In the genomic region with DNA sequence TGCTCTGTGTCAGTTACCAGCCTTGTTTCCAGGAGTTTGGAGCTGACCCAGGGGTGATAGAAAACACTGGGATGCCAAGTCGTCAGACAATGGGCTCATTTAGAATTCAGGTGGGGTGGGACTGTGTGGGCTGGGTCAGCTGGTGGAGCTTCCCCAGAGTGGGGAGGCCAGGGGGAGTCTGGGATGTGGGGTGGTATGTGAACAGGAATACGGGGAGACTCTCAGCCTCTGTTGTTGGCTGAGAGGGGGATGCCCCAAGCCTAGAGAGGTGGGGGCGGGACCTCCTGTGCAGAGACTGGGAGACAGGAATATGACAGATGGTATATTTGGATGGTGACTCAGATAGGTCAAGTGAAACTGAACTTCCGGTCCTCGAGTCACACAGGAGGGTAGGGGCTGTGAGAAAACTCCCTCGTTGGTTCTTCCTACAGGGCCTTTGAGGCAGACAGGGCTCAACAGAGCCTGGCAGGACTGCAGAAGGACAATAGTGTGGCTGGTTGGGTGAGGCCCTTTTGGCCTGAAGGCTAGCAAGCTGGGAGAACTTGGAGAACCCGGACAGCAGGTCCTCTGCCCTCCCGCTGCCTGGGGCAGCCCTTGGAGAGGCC, we compare ENCODE assay signal across 1 cellular context.
TF ChIP-seq lines count a peak whose summit lies in the region.

No MANE protein-coding gene starts in this region.

TF ChIP-seq in HepG2, 621 proteins besides CTCF, POLR2A, EP300 and RAD21 (continued from another document and continues in another):
- TF ChIP-seq, protein P1, sequence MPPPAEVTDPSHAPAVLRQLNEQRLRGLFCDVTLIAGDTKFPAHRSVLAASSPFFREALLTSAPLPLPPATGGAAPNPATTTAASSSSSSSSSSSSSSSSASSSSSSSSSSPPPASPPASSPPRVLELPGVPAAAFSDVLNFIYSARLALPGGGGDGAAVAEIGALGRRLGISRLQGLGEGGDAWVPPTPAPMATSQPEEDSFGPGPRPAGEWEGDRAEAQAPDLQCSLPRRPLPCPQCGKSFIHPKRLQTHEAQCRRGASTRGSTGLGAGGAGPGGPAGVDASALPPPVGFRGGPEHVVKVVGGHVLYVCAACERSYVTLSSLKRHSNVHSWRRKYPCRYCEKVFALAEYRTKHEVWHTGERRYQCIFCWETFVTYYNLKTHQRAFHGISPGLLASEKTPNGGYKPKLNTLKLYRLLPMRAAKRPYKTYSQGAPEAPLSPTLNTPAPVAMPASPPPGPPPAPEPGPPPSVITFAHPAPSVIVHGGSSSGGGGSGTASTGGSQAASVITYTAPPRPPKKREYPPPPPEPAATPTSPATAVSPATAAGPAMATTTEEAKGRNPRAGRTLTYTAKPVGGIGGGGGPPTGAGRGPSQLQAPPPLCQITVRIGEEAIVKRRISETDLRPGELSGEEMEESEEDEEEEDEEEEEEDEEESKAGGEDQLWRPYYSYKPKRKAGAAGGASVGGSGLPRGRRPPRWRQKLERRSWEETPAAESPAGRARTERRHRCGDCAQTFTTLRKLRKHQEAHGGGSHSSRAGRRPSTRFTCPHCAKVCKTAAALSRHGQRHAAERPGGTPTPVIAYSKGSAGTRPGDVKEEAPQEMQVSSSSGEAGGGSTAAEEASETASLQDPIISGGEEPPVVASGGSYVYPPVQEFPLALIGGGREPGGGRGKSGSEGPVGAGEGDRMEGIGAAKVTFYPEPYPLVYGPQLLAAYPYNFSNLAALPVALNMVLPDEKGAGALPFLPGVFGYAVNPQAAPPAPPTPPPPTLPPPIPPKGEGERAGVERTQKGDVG (CRISPR knock-in tag; IDR thresholded peaks at IDR 0.05; ENCODE audit: borderline replicate concordance), result no peak
- TF ChIP-seq, protein P2, sequence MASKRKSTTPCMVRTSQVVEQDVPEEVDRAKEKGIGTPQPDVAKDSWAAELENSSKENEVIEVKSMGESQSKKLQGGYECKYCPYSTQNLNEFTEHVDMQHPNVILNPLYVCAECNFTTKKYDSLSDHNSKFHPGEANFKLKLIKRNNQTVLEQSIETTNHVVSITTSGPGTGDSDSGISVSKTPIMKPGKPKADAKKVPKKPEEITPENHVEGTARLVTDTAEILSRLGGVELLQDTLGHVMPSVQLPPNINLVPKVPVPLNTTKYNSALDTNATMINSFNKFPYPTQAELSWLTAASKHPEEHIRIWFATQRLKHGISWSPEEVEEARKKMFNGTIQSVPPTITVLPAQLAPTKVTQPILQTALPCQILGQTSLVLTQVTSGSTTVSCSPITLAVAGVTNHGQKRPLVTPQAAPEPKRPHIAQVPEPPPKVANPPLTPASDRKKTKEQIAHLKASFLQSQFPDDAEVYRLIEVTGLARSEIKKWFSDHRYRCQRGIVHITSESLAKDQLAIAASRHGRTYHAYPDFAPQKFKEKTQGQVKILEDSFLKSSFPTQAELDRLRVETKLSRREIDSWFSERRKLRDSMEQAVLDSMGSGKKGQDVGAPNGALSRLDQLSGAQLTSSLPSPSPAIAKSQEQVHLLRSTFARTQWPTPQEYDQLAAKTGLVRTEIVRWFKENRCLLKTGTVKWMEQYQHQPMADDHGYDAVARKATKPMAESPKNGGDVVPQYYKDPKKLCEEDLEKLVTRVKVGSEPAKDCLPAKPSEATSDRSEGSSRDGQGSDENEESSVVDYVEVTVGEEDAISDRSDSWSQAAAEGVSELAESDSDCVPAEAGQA (IDR thresholded peaks at IDR 0.05; ENCODE audit: low read depth), result no peak
- TF ChIP-seq, protein P2 (CRISPR knock-in tag; IDR thresholded peaks at IDR 0.05; ENCODE audit: borderline replicate concordance), result no peak
- TF ChIP-seq, protein P3, sequence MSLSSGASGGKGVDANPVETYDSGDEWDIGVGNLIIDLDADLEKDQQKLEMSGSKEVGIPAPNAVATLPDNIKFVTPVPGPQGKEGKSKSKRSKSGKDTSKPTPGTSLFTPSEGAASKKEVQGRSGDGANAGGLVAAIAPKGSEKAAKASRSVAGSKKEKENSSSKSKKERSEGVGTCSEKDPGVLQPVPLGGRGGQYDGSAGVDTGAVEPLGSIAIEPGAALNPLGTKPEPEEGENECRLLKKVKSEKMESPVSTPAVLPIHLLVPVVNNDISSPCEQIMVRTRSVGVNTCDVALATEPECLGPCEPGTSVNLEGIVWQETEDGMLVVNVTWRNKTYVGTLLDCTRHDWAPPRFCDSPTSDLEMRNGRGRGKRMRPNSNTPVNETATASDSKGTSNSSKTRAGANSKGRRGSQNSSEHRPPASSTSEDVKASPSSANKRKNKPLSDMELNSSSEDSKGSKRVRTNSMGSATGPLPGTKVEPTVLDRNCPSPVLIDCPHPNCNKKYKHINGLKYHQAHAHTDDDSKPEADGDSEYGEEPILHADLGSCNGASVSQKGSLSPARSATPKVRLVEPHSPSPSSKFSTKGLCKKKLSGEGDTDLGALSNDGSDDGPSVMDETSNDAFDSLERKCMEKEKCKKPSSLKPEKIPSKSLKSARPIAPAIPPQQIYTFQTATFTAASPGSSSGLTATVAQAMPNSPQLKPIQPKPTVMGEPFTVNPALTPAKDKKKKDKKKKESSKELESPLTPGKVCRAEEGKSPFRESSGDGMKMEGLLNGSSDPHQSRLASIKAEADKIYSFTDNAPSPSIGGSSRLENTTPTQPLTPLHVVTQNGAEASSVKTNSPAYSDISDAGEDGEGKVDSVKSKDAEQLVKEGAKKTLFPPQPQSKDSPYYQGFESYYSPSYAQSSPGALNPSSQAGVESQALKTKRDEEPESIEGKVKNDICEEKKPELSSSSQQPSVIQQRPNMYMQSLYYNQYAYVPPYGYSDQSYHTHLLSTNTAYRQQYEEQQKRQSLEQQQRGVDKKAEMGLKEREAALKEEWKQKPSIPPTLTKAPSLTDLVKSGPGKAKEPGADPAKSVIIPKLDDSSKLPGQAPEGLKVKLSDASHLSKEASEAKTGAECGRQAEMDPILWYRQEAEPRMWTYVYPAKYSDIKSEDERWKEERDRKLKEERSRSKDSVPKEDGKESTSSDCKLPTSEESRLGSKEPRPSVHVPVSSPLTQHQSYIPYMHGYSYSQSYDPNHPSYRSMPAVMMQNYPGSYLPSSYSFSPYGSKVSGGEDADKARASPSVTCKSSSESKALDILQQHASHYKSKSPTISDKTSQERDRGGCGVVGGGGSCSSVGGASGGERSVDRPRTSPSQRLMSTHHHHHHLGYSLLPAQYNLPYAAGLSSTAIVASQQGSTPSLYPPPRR (CRISPR knock-in tag; IDR thresholded peaks at IDR 0.05; ENCODE audit: borderline replicate concordance), result no peak
- TF ChIP-seq, protein P4, sequence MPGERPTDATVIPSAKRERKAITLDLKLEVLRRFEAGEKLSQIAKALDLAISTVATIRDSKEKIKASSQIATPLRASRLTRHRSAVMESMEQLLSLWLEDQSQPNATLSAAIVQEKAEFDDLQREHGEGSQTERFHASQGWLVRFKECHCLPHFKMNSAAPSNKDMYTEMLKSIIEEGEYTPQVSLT (CRISPR knock-in tag; IDR thresholded peaks at IDR 0.05; ENCODE audit: borderline replicate concordance, low read depth), result no peak
- TF ChIP-seq RBM39 (IDR thresholded peaks at IDR 0.05; ENCODE audit: low read depth, low read length, poor library complexity, severe bottlenecking) (no peak), XBP1 (CRISPR knock-in tag; IDR thresholded peaks at IDR 0.05) (no peak), ZFP82 (CRISPR knock-in tag; IDR thresholded peaks at IDR 0.05; ENCODE audit: borderline replicate concordance) (no peak), HOXD1 (CRISPR knock-in tag; IDR thresholded peaks at IDR 0.05) (no peak; the same call in 1 of the 2 replicates), SYNCRIP (IDR thresholded peaks at IDR 0.05; ENCODE audit: insufficient read depth, low read depth, low read length) (no peak), ZNF501 (CRISPR knock-in tag; IDR thresholded peaks at IDR 0.05) (peak; percentile 64; the same call in 1 of the 2 replicates), XRCC5 (optimal IDR thresholded peaks at IDR 0.05; ENCODE audit: low read length) (peak; percentile 68), CCDC6 (CRISPR knock-in tag; IDR thresholded peaks at IDR 0.05) (no peak), ZSCAN9 (CRISPR knock-in tag; IDR thresholded peaks at IDR 0.05; ENCODE audit: borderline replicate concordance) (0 out of 2 replicates have a peak, but pooled peaks have one; percentile 40), NFYB (CRISPR knock-in tag; IDR thresholded peaks at IDR 0.05) (no peak), KLF13 (CRISPR knock-in tag; IDR thresholded peaks at IDR 0.05) (no peak), ZBTB21 (CRISPR knock-in tag; IDR thresholded peaks at IDR 0.05) (0 out of 2 replicates have a peak, but pooled peaks have one; percentile 42), ZNF547 (CRISPR knock-in tag; IDR thresholded peaks at IDR 0.05) (no peak), ZNF468 (CRISPR knock-in tag; IDR thresholded peaks at IDR 0.05) (no peak), PHF5A (CRISPR knock-in tag; IDR thresholded peaks at IDR 0.05; ENCODE audit: low read depth, unreplicated experiment) (no peak), ZNF672 (CRISPR knock-in tag; IDR thresholded peaks at IDR 0.05) (no peak)
- TF ChIP-seq, protein P5, sequence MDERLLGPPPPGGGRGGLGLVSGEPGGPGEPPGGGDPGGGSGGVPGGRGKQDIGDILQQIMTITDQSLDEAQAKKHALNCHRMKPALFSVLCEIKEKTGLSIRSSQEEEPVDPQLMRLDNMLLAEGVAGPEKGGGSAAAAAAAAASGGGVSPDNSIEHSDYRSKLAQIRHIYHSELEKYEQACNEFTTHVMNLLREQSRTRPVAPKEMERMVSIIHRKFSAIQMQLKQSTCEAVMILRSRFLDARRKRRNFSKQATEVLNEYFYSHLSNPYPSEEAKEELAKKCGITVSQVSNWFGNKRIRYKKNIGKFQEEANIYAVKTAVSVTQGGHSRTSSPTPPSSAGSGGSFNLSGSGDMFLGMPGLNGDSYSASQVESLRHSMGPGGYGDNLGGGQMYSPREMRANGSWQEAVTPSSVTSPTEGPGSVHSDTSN (CRISPR knock-in tag; IDR thresholded peaks at IDR 0.05), result peak; percentile 49
- TF ChIP-seq, protein P6, sequence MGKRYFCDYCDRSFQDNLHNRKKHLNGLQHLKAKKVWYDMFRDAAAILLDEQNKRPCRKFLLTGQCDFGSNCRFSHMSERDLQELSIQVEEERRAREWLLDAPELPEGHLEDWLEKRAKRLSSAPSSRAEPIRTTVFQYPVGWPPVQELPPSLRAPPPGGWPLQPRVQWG (CRISPR knock-in tag; IDR thresholded peaks at IDR 0.05; ENCODE audit: borderline replicate concordance, low read depth), result no peak
- TF ChIP-seq, protein P7, sequence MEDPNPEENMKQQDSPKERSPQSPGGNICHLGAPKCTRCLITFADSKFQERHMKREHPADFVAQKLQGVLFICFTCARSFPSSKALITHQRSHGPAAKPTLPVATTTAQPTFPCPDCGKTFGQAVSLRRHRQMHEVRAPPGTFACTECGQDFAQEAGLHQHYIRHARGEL (CRISPR knock-in tag; IDR thresholded peaks at IDR 0.05), result no peak
- TF ChIP-seq, protein P8, sequence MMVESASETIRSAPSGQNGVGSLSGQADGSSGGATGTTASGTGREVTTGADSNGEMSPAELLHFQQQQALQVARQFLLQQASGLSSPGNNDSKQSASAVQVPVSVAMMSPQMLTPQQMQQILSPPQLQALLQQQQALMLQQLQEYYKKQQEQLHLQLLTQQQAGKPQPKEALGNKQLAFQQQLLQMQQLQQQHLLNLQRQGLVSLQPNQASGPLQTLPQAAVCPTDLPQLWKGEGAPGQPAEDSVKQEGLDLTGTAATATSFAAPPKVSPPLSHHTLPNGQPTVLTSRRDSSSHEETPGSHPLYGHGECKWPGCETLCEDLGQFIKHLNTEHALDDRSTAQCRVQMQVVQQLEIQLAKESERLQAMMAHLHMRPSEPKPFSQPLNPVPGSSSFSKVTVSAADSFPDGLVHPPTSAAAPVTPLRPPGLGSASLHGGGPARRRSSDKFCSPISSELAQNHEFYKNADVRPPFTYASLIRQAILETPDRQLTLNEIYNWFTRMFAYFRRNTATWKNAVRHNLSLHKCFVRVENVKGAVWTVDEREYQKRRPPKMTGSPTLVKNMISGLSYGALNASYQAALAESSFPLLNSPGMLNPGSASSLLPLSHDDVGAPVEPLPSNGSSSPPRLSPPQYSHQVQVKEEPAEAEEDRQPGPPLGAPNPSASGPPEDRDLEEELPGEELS (CRISPR knock-in tag; IDR thresholded peaks at IDR 0.05), result no peak
- TF ChIP-seq, protein P9, sequence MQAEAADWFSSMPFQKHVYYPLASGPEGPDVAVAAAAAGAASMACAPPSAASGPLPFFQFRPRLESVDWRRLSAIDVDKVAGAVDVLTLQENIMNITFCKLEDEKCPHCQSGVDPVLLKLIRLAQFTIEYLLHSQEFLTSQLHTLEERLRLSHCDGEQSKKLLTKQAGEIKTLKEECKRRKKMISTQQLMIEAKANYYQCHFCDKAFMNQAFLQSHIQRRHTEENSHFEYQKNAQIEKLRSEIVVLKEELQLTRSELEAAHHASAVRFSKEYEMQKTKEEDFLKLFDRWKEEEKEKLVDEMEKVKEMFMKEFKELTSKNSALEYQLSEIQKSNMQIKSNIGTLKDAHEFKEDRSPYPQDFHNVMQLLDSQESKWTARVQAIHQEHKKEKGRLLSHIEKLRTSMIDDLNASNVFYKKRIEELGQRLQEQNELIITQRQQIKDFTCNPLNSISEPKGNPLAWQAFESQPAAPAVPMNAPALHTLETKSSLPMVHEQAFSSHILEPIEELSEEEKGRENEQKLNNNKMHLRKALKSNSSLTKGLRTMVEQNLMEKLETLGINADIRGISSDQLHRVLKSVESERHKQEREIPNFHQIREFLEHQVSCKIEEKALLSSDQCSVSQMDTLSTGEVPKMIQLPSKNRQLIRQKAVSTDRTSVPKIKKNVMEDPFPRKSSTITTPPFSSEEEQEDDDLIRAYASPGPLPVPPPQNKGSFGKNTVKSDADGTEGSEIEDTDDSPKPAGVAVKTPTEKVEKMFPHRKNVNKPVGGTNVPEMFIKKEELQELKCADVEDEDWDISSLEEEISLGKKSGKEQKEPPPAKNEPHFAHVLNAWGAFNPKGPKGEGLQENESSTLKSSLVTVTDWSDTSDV (CRISPR knock-in tag; IDR thresholded peaks at IDR 0.05), result no peak
- TF ChIP-seq, protein P10, sequence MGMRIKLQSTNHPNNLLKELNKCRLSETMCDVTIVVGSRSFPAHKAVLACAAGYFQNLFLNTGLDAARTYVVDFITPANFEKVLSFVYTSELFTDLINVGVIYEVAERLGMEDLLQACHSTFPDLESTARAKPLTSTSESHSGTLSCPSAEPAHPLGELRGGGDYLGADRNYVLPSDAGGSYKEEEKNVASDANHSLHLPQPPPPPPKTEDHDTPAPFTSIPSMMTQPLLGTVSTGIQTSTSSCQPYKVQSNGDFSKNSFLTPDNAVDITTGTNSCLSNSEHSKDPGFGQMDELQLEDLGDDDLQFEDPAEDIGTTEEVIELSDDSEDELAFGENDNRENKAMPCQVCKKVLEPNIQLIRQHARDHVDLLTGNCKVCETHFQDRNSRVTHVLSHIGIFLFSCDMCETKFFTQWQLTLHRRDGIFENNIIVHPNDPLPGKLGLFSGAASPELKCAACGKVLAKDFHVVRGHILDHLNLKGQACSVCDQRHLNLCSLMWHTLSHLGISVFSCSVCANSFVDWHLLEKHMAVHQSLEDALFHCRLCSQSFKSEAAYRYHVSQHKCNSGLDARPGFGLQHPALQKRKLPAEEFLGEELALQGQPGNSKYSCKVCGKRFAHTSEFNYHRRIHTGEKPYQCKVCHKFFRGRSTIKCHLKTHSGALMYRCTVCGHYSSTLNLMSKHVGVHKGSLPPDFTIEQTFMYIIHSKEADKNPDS (CRISPR knock-in tag; IDR thresholded peaks at IDR 0.05), result no peak
